ENCODE assay signal across 1 cellular context in genomic region chr9:124818431-124819281, GRCh38.
TF ChIP-seq lines count a peak whose summit lies in the region.

No MANE protein-coding gene starts in this region.

TF ChIP-seq in HepG2, 621 proteins besides CTCF, POLR2A, EP300 and RAD21 (continued from another document and continues in another):
- TF ChIP-seq FOXP4 (CRISPR knock-in tag; IDR thresholded peaks at IDR 0.05) (peak; percentile 29), ZNF503 (CRISPR knock-in tag; IDR thresholded peaks at IDR 0.05) (no peak), SRY (CRISPR knock-in tag; IDR thresholded peaks at IDR 0.05) (no peak), TBX2 (CRISPR knock-in tag; IDR thresholded peaks at IDR 0.05; ENCODE audit: borderline replicate concordance) (peak; percentile 54; the same call in 1 of the 2 replicates), ZFX (CRISPR knock-in tag; IDR thresholded peaks at IDR 0.05; ENCODE audit: low read depth) (peak; percentile 65; the same call in 1 of the 2 replicates), GABPB1 (CRISPR knock-in tag; IDR thresholded peaks at IDR 0.05) (no peak; the same call in 1 of the 2 replicates), TAF15 (IDR thresholded peaks at IDR 0.05; ENCODE audit: low read depth, low read length, poor library complexity, severe bottlenecking) (no peak), CAMTA2 (CRISPR knock-in tag; IDR thresholded peaks at IDR 0.05; ENCODE audit: borderline replicate concordance) (no peak), ZFP36L1 (CRISPR knock-in tag; IDR thresholded peaks at IDR 0.05) (no peak), NR2F2 (IDR thresholded peaks at IDR 0.05; ENCODE audit: borderline replicate concordance, low read depth) (no peak), ZNF788 (CRISPR knock-in tag; IDR thresholded peaks at IDR 0.05; ENCODE audit: borderline replicate concordance) (peak; percentile 46; the same call in 1 of the 2 replicates), ELF4 (CRISPR knock-in tag; IDR thresholded peaks at IDR 0.05; ENCODE audit: borderline replicate concordance) (no peak), EHMT2 (IDR thresholded peaks at IDR 0.05; ENCODE audit: borderline replicate concordance, low read depth, low read length) (no peak), ZNF430 (CRISPR knock-in tag; IDR thresholded peaks at IDR 0.05) (0 out of 2 replicates have a peak, but pooled peaks have one; percentile 43), DBP (CRISPR knock-in tag; IDR thresholded peaks at IDR 0.05; ENCODE audit: not compliant biosample characterization) (peak; percentile 39), MNT (IDR thresholded peaks at IDR 0.05) (no peak), HMGXB4 (CRISPR knock-in tag; IDR thresholded peaks at IDR 0.05; ENCODE audit: borderline replicate concordance in 1 of 2, low read depth in 1 of 2) (0 out of 4 replicates have a peak, but pooled peaks have one; percentile 2 to 32), PREB (CRISPR knock-in tag; IDR thresholded peaks at IDR 0.05) (no peak), SMC3 (IDR thresholded peaks at IDR 0.05; ENCODE audit: low read length) (no peak), SMYD3 (CRISPR knock-in tag; IDR thresholded peaks at IDR 0.05) (no peak), IRF1 (CRISPR knock-in tag; IDR thresholded peaks at IDR 0.05; ENCODE audit: low read depth) (no peak), ZNF580 (CRISPR knock-in tag; IDR thresholded peaks at IDR 0.05; ENCODE audit: borderline replicate concordance, low read depth) (0 out of 2 replicates have a peak, but pooled peaks have one; percentile 35), ZNF142 (CRISPR knock-in tag; IDR thresholded peaks at IDR 0.05) (peak; percentile 72; the same call in 1 of the 2 replicates), ZBTB8A (CRISPR knock-in tag; IDR thresholded peaks at IDR 0.05; ENCODE audit: borderline replicate concordance, low read depth) (no peak), ZNF784 (CRISPR knock-in tag; IDR thresholded peaks at IDR 0.05; ENCODE audit: borderline replicate concordance) (no peak), CERS6 (CRISPR knock-in tag; IDR thresholded peaks at IDR 0.05) (no peak), PAWR (CRISPR knock-in tag; IDR thresholded peaks at IDR 0.05; ENCODE audit: borderline replicate concordance) (no peak), HNF1A (IDR thresholded peaks at IDR 0.05; ENCODE audit: low read depth) (no peak), HNF1A (CRISPR knock-in tag; IDR thresholded peaks at IDR 0.05; ENCODE audit: borderline replicate concordance) (peak; percentile 51; the same call in 1 of the 2 replicates)
